Comparison of ENCODE assay signal across 23 cellular contexts in the genomic region with DNA sequence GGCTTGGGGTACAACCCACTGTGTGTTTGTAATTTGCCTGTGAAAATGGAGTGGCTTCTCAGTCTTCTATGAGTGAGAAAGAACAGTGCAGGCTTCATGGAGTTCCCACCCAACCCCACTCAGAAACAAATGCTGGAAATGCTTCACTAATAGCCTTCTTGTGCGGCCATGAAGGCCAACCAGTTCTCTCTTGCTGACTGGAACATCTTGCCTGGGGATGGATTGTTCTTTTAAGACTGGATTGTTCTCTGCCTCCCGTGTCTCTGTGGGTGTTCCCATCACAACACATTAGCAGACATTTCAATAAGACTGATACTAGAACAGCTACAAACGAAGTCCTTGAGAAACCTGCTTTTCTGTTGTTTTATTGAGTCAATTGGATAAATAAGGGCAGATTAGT.
DNase-seq lines count a peak whose midpoint lies in the region; ATAC-seq and TF ChIP-seq lines count a peak whose summit lies in the region.
"Had no signal": no experiment of that assay in that cellular context is flagged by ENCODE, and none has a peak within 500 bp of the region (broad histone marks: within the 10 kb centered on the region; RNA-seq: fewer than 3 reads in every experiment).

No MANE protein-coding gene starts in this region.

- H3K79me2 ChIP-seq in HCT116 (ENCODE audit: insufficient read depth, low read length), result no peaks in the 10 kb centered on the region

- no peaks in the 10 kb centered on the region for H3K27me3 ChIP-seq in HCT116 (ENCODE audit: insufficient read depth, low read length)
- H3K27me3 ChIP-seq in RWPE2 (ENCODE audit: insufficient read depth, poor library complexity, severe bottlenecking), result no peaks in the 10 kb centered on the region
- no peaks in the 10 kb centered on the region for H3K27me3 ChIP-seq in foreskin keratinocyte
- H3K27me3 ChIP-seq in skeletal muscle tissue (ENCODE audit: control insufficient read depth in 3 of 3, insufficient read depth in 3 of 3, low read length in 3 of 3), result no peaks in the 10 kb centered on the region
- H3K27me3 ChIP-seq: BLaER1, MG63 had no signal

- H2AFZ ChIP-seq in HCT116 (ENCODE audit: low read depth, low read length, poor library complexity, severe bottlenecking), result no peak overlapping the region
- H2AFZ ChIP-seq: GM23338 had no signal

- H3K27ac Mint-ChIP-seq in mesothelial cell of epicardium, result no peak overlapping the region
- H3K27ac Mint-ChIP-seq: CD4-positive, CD25-positive, alpha-beta regulatory T cell; GM23338 had no signal

- H3K27ac ChIP-seq in HCT116 (ENCODE audit: low read depth, low read length) (no peak overlapping the region), RWPE2 (ENCODE audit: poor library complexity, severe bottlenecking) (peak overlapping the region; percentile 96), foreskin keratinocyte (peak overlapping the region; percentile 99), skeletal muscle tissue (ENCODE audit: low read depth, low read length) (peak overlapping the region; percentile 95)
- H3K27ac ChIP-seq: BLaER1 had no signal

- peak overlapping the region; percentile 66 for H3K4me2 ChIP-seq in HCT116 (ENCODE audit: low read length)
- H3K4me2 ChIP-seq: BLaER1, GM23338, SK-N-SH had no signal

- no peak overlapping the region for H3K9ac ChIP-seq in HCT116 (ENCODE audit: low read length)
- H3K9ac ChIP-seq in skeletal muscle tissue (ENCODE audit: low read depth in 1 of 3, low read length in 3 of 3), result no peak overlapping the region
- H3K9ac ChIP-seq: BLaER1, SK-N-SH had no signal

- no peak for TF ChIP-seq POLR2A in HCT116 (IDR thresholded peaks at IDR 0.05; ENCODE audit: borderline replicate concordance, extremely low read depth, insufficient read depth, insufficient read length)

- peaks cover 5% of the 10 kb centered on the region for H3K9me3 Mint-ChIP-seq in mesothelial cell of epicardium
- H3K9me3 Mint-ChIP-seq: GM23338 had no signal

- RAD21 ChIA-PET in HCT116 (lab: Charles Lee; ENCODE audit: low non-redundant PET in 1 of 2, low total read pairs in 2 of 2, uncharacterized antibody in 2 of 2, unreplicated experiment in 2 of 2), result no interaction called here

- CTCF ChIA-PET in HCT116 (lab: Charles Lee), result no interaction called here

- no peak for ATAC-seq in HCT116
- ATAC-seq in RWPE2 (ENCODE audit: low read depth), result no peak
- ATAC-seq in foreskin keratinocyte, result no peak
- ATAC-seq: GM23338, Panc1 had no signal

- POLR2A ChIA-PET in HCT116 (lab: Charles Lee), result no interaction called here

- H4K20me1 ChIP-seq in HCT116 (ENCODE audit: insufficient read depth), result no peaks in the 10 kb centered on the region
- H4K20me1 ChIP-seq: BLaER1 had no signal

- H3K36me3 ChIP-seq in HCT116 (ENCODE audit: control insufficient read depth in 1 of 2, insufficient read depth in 2 of 2, low read length in 2 of 2), result no peaks in the 10 kb centered on the region
- H3K36me3 ChIP-seq in RWPE2 (ENCODE audit: low read depth), result peaks cover 13% of the 10 kb centered on the region
- no peaks in the 10 kb centered on the region for H3K36me3 ChIP-seq in skeletal muscle tissue (ENCODE audit: control insufficient read depth in 3 of 3, insufficient read depth in 3 of 3, low read length in 3 of 3)
- H3K36me3 ChIP-seq: HAP-1, MG63 had no signal

- H3K36me3 Mint-ChIP-seq in mesothelial cell of epicardium, result no peaks in the 10 kb centered on the region
- H3K36me3 Mint-ChIP-seq: CD4-positive, CD25-positive, alpha-beta regulatory T cell had no signal

- H3K4me1 ChIP-seq in HCT116 (ENCODE audit: control insufficient read depth in 1 of 2, insufficient read depth in 2 of 2, low read length in 2 of 2) (peaks cover 22 to 52% of the 10 kb centered on the region in 2 experiments), RWPE2 (ENCODE audit: insufficient read depth, poor library complexity, severe bottlenecking) (peaks cover 78% of the 10 kb centered on the region), foreskin keratinocyte (peaks cover 60% of the 10 kb centered on the region), skeletal muscle tissue (ENCODE audit: control insufficient read depth in 3 of 3, insufficient read depth in 3 of 3, low read length in 3 of 3) (peaks cover 60 to 64% (median 63%) of the 10 kb centered on the region in 3 donors)
- H3K4me1 ChIP-seq: BLaER1, HAP-1 had no signal

- no peak for TF ChIP-seq RAD21 in HCT116 (IDR thresholded peaks at IDR 0.05; ENCODE audit: low read depth)

- TF ChIP-seq CTCF in HCT116 (IDR thresholded peaks at IDR 0.05 in 2 of 3, conservative IDR thresholded peaks at IDR 0.05 in 1 of 3; ENCODE audit: borderline replicate concordance in 1 of 3, insufficient read depth in 1 of 3, low read depth in 2 of 3, low read length in 2 of 3) (no peak), RWPE2 (IDR thresholded peaks at IDR 0.05; ENCODE audit: poor library complexity, severe bottlenecking) (no peak), foreskin keratinocyte (conservative IDR thresholded peaks at IDR 0.05) (no peak), mesothelial cell of epicardium (IDR thresholded peaks at IDR 0.05; ENCODE audit: unreplicated experiment) (no peak), foreskin fibroblast (IDR thresholded peaks at IDR 0.05; ENCODE audit: low read depth, low read length) (no peak)

- H3K9me2 ChIP-seq in HCT116 (ENCODE audit: insufficient read depth), result no peaks in the 10 kb centered on the region
- H3K9me2 ChIP-seq: SK-N-SH had no signal

- no TSS peak for BruUV-seq in HCT116 (replicated peaks; lab: Mats Ljungman, UMichigan)

- H3K4me1 Mint-ChIP-seq in mesothelial cell of epicardium, result peaks cover 26% of the 10 kb centered on the region
- H3K4me1 Mint-ChIP-seq: CD4-positive, CD25-positive, alpha-beta regulatory T cell had no signal

- intact Hi-C loops in HCT116 (cut with micrococcal nuclease), result no loop called here

- DNase-seq in HCT116 (ENCODE audit: low read depth, low spot score) (no peak), RWPE2 (ENCODE audit: low spot score) (no peak), foreskin keratinocyte (no peak), mesothelial cell of epicardium (ENCODE audit: low spot score in 2 of 2, unreplicated experiment in 2 of 2) (no peak), kidney glomerular epithelial cell (lab: John Stamatoyannopoulos, UW) (no peak), foreskin fibroblast (no peak)
- DNase-seq: CD4-positive, CD25-positive, alpha-beta regulatory T cell; DMS153; KBM-7; MG63; NCI-H1105 treated with DMSO at 0.1 percent for 48 hours; NCI-H2029 treated with DMSO at 0.1 percent for 48 hours; NCI-H2171; NCI-H226; NCI-H510A; NCI-H69; SIG-M5; SK-N-SH had no signal

- H3K4me3 ChIP-seq in HCT116 (replicated peaks in 1 of 2; ENCODE audit: low read depth in 1 of 2, low read length in 2 of 2), result peak overlapping the region in 1 of 2 experiments; percentile 10; a peak in 1 of 4 replicates
- no peak overlapping the region for H3K4me3 ChIP-seq in RWPE2 (ENCODE audit: severe bottlenecking)
- H3K4me3 ChIP-seq in skeletal muscle tissue (ENCODE audit: low read length in 3 of 3), result no peak overlapping the region
- no peak overlapping the region for H3K4me3 ChIP-seq in foreskin fibroblast (ENCODE audit: low read depth in 1 of 2, low read length in 2 of 2)
- H3K4me3 ChIP-seq: BLaER1, GM23338, HAP-1, MG63 had no signal

- H3K27me3 Mint-ChIP-seq in mesothelial cell of epicardium (ENCODE audit: low read depth), result no peaks in the 10 kb centered on the region
- H3K27me3 Mint-ChIP-seq: CD4-positive, CD25-positive, alpha-beta regulatory T cell had no signal

- H3K9me3 ChIP-seq in HCT116 (ENCODE audit: control insufficient read depth in 1 of 2, insufficient read depth in 1 of 2, low read depth in 1 of 2, low read length in 2 of 2), result peaks cover 0 to under 1% of the 10 kb centered on the region in 2 experiments; a peak in 1 of 4 replicates
- H3K9me3 ChIP-seq in RWPE2 (ENCODE audit: severe bottlenecking), result no peaks in the 10 kb centered on the region
- no peaks in the 10 kb centered on the region for H3K9me3 ChIP-seq in skeletal muscle tissue (ENCODE audit: control insufficient read depth in 3 of 3, low read length in 3 of 3)
- H3K9me3 ChIP-seq: HAP-1, SK-N-SH had no signal

- no peak overlapping the region for H3K4me3 Mint-ChIP-seq in mesothelial cell of epicardium
- H3K4me3 Mint-ChIP-seq: CD4-positive, CD25-positive, alpha-beta regulatory T cell; GM23338 had no signal

TF ChIP-seq in HCT116, 20 proteins besides CTCF, POLR2A, EP300 and RAD21:
- TF ChIP-seq EGR1 (IDR thresholded peaks at IDR 0.05; ENCODE audit: low read depth), result no peak
- no peak for TF ChIP-seq REST (IDR thresholded peaks at IDR 0.05; ENCODE audit: low read depth)
- TF ChIP-seq, protein P1, sequence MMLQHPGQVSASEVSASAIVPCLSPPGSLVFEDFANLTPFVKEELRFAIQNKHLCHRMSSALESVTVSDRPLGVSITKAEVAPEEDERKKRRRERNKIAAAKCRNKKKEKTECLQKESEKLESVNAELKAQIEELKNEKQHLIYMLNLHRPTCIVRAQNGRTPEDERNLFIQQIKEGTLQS (IDR thresholded peaks at IDR 0.05), result no peak
- TF ChIP-seq JUND (IDR thresholded peaks at IDR 0.05), result no peak
- TF ChIP-seq, protein P2, sequence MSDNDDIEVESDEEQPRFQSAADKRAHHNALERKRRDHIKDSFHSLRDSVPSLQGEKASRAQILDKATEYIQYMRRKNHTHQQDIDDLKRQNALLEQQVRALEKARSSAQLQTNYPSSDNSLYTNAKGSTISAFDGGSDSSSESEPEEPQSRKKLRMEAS (IDR thresholded peaks at IDR 0.05), result no peak
